Comparison of ENCODE assay signal across 10 cellular contexts in genomic region chr3:16496408-16497222, GRCh38. TPM values are rescaled to one million over a fixed set of nuclear protein-coding genes. Genes with fewer than 3 reads are reported as not detected.
DNase-seq lines count a peak whose midpoint lies in the region; ATAC-seq lines count a peak whose summit lies in the region.
"Had no signal": no experiment of that assay in that cellular context is flagged by ENCODE, and none has a peak within 500 bp of the region (broad histone marks: within the 10 kb centered on the region; RNA-seq: fewer than 3 reads in every experiment).

No MANE protein-coding gene starts in this region.

- ATAC-seq in left ventricle myocardium superior (peak; percentile 54), HG02885 (IDR thresholded peaks at IDR 0.05; ENCODE audit: poor library complexity, unreplicated experiment) (peak; percentile 67), T-helper 17 cell (peak; percentile 65)

- H3K4me1 Mint-ChIP-seq in T-helper 17 cell = peaks cover 54% of the 10 kb centered on the region

- H3K9me3 ChIP-seq in T-helper 17 cell (ENCODE audit: control insufficient read depth, low read length, poor library complexity, severe bottlenecking) = no peaks in the 10 kb centered on the region
- H3K9me3 ChIP-seq: adrenal gland, Caco-2 had no signal

- H3K4me3 Mint-ChIP-seq in T-helper 17 cell = peak overlapping the region; percentile 77

- DNase-seq in left ventricle myocardium superior = no peak
- no peak for DNase-seq in cardiac septum (ENCODE audit: low spot score)
- DNase-seq in T-helper 17 cell = no peak
- no peak for DNase-seq in activated gamma-delta T cell treated with Interleukin-2 at 50 U/mL for 16 hours
- no peak for DNase-seq in NCI-H510A (lab: John Stamatoyannopoulos, UW)
- no peak for DNase-seq in hippocampal formation (lab: John Stamatoyannopoulos, UW)
- no peak for DNase-seq in stimulated activated naive CD4-positive, alpha-beta T cell treated with Interleukin-2 at 50 U/mL for 16 hours (lab: John Stamatoyannopoulos, UW)
- DNase-seq: adrenal gland, Caco-2 had no signal

- peaks cover 10% of the 10 kb centered on the region for H3K36me3 Mint-ChIP-seq in T-helper 17 cell (ENCODE audit: low read depth)

- H3K27ac Mint-ChIP-seq in T-helper 17 cell = peak overlapping the region; percentile 89

- intact Hi-C loops in left ventricle myocardium superior (cut with micrococcal nuclease) = no loop called here
- intact Hi-C loops in cardiac septum (cut with DNase I) = no loop called here

- no peaks in the 10 kb centered on the region for H3K27me3 Mint-ChIP-seq in T-helper 17 cell

RNA-seq across cellular contexts. Expression of gene RFTN1, which starts 16.9 kb away (rescaled TPM):
- total RNA-seq in left ventricle myocardium superior (25.0 TPM), cardiac septum (26.5 TPM), T-helper 17 cell (10 to 100 TPM; 51.8 to 55.8 TPM)
